Comparison of ENCODE assay signal across 1 cellular context in the genomic region with DNA sequence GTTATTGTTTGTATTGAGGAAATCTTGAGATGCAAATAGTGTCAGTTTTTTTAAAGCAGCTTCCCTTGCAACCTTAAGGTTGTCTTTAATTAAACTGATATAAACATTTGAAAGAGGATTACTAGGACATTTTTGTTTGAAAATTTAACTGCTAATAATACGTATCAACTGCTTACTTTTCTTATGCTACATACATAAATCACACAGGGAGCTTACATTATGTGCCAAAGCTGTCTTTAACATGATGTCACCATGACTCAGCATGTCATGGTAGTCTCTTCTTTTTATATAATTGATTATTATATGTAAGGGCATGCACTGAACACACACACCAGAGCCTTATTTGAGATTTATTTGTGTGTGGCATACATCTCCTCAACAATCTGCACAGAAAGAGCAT.
TF ChIP-seq lines count a peak whose summit lies in the region.

No MANE protein-coding gene starts in this region.

TF ChIP-seq in K562, 482 proteins besides CTCF, POLR2A, EP300 and RAD21 (continued from another document and continues in another):
- TF ChIP-seq, protein P1, sequence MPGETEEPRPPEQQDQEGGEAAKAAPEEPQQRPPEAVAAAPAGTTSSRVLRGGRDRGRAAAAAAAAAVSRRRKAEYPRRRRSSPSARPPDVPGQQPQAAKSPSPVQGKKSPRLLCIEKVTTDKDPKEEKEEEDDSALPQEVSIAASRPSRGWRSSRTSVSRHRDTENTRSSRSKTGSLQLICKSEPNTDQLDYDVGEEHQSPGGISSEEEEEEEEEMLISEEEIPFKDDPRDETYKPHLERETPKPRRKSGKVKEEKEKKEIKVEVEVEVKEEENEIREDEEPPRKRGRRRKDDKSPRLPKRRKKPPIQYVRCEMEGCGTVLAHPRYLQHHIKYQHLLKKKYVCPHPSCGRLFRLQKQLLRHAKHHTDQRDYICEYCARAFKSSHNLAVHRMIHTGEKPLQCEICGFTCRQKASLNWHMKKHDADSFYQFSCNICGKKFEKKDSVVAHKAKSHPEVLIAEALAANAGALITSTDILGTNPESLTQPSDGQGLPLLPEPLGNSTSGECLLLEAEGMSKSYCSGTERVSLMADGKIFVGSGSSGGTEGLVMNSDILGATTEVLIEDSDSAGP (CRISPR knock-in tag; IDR thresholded peaks at IDR 0.05): no peak
- TF ChIP-seq HMGN3 (IDR thresholded peaks at IDR 0.05; ENCODE audit: borderline replicate concordance, extremely low read depth, insufficient read length, low read depth, low read length): no peak
- TF ChIP-seq CSDE1 (IDR thresholded peaks at IDR 0.05): no peak
- TF ChIP-seq JUN (IDR thresholded peaks at IDR 0.05; ENCODE audit: borderline replicate concordance, low read depth, low read length): peak; percentile 59; the same call in 1 of the 2 replicates
- no peak for TF ChIP-seq JUN (CRISPR knock-in tag; IDR thresholded peaks at IDR 0.05; ENCODE audit: borderline replicate concordance)
- TF ChIP-seq ATF7 (IDR thresholded peaks at IDR 0.05): peak; percentile 90
- no peak for TF ChIP-seq ZKSCAN8 (CRISPR knock-in tag; IDR thresholded peaks at IDR 0.05)
- no peak for TF ChIP-seq CC2D1A (IDR thresholded peaks at IDR 0.05)
- TF ChIP-seq ZNF239 (CRISPR knock-in tag; IDR thresholded peaks at IDR 0.05): no peak
- no peak for TF ChIP-seq ZNF77 (CRISPR knock-in tag; IDR thresholded peaks at IDR 0.05)
- no peak for TF ChIP-seq RBM34 (IDR thresholded peaks at IDR 0.05; ENCODE audit: borderline replicate concordance, insufficient read depth, low read length)
- peak; percentile 93 for TF ChIP-seq C11orf30 (IDR thresholded peaks at IDR 0.05; ENCODE audit: low read depth)
- TF ChIP-seq IRF1 (CRISPR knock-in tag; IDR thresholded peaks at IDR 0.05; ENCODE audit: borderline replicate concordance): no peak
- TF ChIP-seq, protein P2, sequence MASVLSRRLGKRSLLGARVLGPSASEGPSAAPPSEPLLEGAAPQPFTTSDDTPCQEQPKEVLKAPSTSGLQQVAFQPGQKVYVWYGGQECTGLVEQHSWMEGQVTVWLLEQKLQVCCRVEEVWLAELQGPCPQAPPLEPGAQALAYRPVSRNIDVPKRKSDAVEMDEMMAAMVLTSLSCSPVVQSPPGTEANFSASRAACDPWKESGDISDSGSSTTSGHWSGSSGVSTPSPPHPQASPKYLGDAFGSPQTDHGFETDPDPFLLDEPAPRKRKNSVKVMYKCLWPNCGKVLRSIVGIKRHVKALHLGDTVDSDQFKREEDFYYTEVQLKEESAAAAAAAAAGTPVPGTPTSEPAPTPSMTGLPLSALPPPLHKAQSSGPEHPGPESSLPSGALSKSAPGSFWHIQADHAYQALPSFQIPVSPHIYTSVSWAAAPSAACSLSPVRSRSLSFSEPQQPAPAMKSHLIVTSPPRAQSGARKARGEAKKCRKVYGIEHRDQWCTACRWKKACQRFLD (CRISPR knock-in tag; IDR thresholded peaks at IDR 0.05): no peak
- TF ChIP-seq MAFG (tag; conservative IDR thresholded peaks at IDR 0.05): peak; percentile 97
- no peak for TF ChIP-seq ZNF408 (CRISPR knock-in tag; IDR thresholded peaks at IDR 0.05; ENCODE audit: low read depth)
- TF ChIP-seq, protein P3, sequence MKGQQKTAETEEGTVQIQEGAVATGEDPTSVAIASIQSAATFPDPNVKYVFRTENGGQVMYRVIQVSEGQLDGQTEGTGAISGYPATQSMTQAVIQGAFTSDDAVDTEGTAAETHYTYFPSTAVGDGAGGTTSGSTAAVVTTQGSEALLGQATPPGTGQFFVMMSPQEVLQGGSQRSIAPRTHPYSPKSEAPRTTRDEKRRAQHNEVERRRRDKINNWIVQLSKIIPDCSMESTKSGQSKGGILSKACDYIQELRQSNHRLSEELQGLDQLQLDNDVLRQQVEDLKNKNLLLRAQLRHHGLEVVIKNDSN (CRISPR knock-in tag; IDR thresholded peaks at IDR 0.05): no peak
- TF ChIP-seq NCOA1 (IDR thresholded peaks at IDR 0.05; ENCODE audit: low read depth): no peak
- TF ChIP-seq, protein P4, sequence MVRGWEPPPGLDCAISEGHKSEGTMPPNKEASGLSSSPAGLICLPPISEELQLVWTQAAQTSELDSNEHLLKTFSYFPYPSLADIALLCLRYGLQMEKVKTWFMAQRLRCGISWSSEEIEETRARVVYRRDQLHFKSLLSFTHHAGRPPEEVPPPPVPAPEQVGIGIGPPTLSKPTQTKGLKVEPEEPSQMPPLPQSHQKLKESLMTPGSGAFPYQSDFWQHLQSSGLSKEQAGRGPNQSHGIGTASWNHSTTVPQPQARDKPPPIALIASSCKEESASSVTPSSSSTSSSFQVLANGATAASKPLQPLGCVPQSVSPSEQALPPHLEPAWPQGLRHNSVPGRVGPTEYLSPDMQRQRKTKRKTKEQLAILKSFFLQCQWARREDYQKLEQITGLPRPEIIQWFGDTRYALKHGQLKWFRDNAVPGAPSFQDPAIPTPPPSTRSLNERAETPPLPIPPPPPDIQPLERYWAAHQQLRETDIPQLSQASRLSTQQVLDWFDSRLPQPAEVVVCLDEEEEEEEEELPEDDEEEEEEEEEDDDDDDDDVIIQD (CRISPR knock-in tag; IDR thresholded peaks at IDR 0.05): no peak
- no peak for TF ChIP-seq ZNF217 (CRISPR knock-in tag; IDR thresholded peaks at IDR 0.05)
- TF ChIP-seq CBFA2T3 (IDR thresholded peaks at IDR 0.05): no peak
- TF ChIP-seq PKNOX1 (IDR thresholded peaks at IDR 0.05): peak; percentile 90
- no peak for TF ChIP-seq USF2 (CRISPR knock-in tag; IDR thresholded peaks at IDR 0.05)
- no peak for TF ChIP-seq CBFB (CRISPR knock-in tag; IDR thresholded peaks at IDR 0.05)
- TF ChIP-seq ZNF407 (IDR thresholded peaks at IDR 0.05; ENCODE audit: low read depth): no peak
- TF ChIP-seq WHSC1 (IDR thresholded peaks at IDR 0.05; ENCODE audit: low read length): no peak
- TF ChIP-seq CBFA2T2 (conservative IDR thresholded peaks at IDR 0.05): no peak
- TF ChIP-seq CCAR2 (IDR thresholded peaks at IDR 0.05; ENCODE audit: low read depth, low read length): no peak
- peak; percentile 66 for TF ChIP-seq SMARCA4 (IDR thresholded peaks at IDR 0.05)
- TF ChIP-seq ZNF644 (tag; IDR thresholded peaks at IDR 0.05; ENCODE audit: low read depth): 0 out of 2 replicates have a peak, but pooled peaks have one; percentile 32
- TF ChIP-seq NRF1 (conservative IDR thresholded peaks at IDR 0.05 in 1 of 2, IDR thresholded peaks at IDR 0.05 in 1 of 2): no peak
- no peak for TF ChIP-seq AFF4 (CRISPR knock-in tag; IDR thresholded peaks at IDR 0.05)
- TF ChIP-seq POLR2G (IDR thresholded peaks at IDR 0.05; ENCODE audit: low read depth, low read length): no peak
- TF ChIP-seq ZNF561 (CRISPR knock-in tag; conservative IDR thresholded peaks at IDR 0.05): no peak
- TF ChIP-seq ZNF780A (CRISPR knock-in tag; IDR thresholded peaks at IDR 0.05): no peak
- no peak for TF ChIP-seq TEAD4 (IDR thresholded peaks at IDR 0.05; ENCODE audit: low read length)
- TF ChIP-seq TEAD4 (CRISPR knock-in tag; IDR thresholded peaks at IDR 0.05; ENCODE audit: borderline replicate concordance): no peak
- TF ChIP-seq MAFF (IDR thresholded peaks at IDR 0.05; ENCODE audit: low read length): peak; percentile 92
- TF ChIP-seq ZNF384 (IDR thresholded peaks at IDR 0.05; ENCODE audit: low read depth, low read length): no peak
- no peak for TF ChIP-seq XRCC3 (IDR thresholded peaks at IDR 0.05)
